Comparison of ENCODE assay signal across 31 cellular contexts in genomic region chr7:157623556-157623955, GRCh38.
"Had no signal": no experiment of that assay in that cellular context is flagged by ENCODE, and none has a peak within 500 bp of the region (broad histone marks: within the 10 kb centered on the region; RNA-seq: fewer than 3 reads in every experiment).

No MANE protein-coding gene starts in this region.

- H3K27me3 ChIP-seq: brain microvascular endothelial cell, dorsolateral prefrontal cortex, foreskin keratinocyte, gastrocnemius medialis had no signal

- H3K36me3 Mint-ChIP-seq: activated naive CD8-positive, alpha-beta T cell; T-cell had no signal

- H3K4me3 Mint-ChIP-seq: activated B cell treated with CpG ODN at 0.5 μM for 24 hours; activated CD4-positive, alpha-beta memory T cell treated with anti-CD3 and anti-CD28 coated beads, Interleukin-2, amount 10 ng/mL, durations not matched to agents 7 days and 5 days; activated CD4-positive, alpha-beta T cell treated with anti-CD3 and anti-CD28 coated beads for 36 hours; activated CD4-positive, alpha-beta T cell treated with anti-CD3 and anti-CD28 coated beads, Interleukin-2, amount 10 ng/mL, durations not matched to agents 24 days and 14 days; activated T-cell treated with anti-CD3 and anti-CD28 coated beads, Interleukin-2, amount 50 U/mL, for 24 hours; activated T-cell treated with anti-CD3 and anti-CD28 coated beads, Interleukin-2, amount 50 U/mL, for 72 hours; central memory CD8-positive, alpha-beta T cell; dendritic cell treated with granulocyte-macrophage colony-stimulating factor and Interleukin-4, amounts not matched to agents 40 ng/mL and 50 ng/mL, for 4 days; endodermal cell; T-helper 1 cell treated with Interleukin-12 subunit alpha and Interleukin-12 subunit beta and Interleukin-4 antibody, amounts not matched to agents 30 μg/mL and 1 μg/mL, for 36 hours; T-helper 2 cell treated with Interferon-gamma antibody and Interleukin-4, amounts not matched to agents 5 μg/mL and 100 μg/mL, for 36 hours had no signal

- H3K27me3 Mint-ChIP-seq: activated CD4-positive, alpha-beta T cell treated with anti-CD3 and anti-CD28 coated beads for 36 hours; activated naive CD8-positive, alpha-beta T cell had no signal

- H3K9me3 ChIP-seq: gastrocnemius medialis had no signal

- H3K27ac Mint-ChIP-seq: activated B cell treated with CpG ODN at 0.5 μM for 24 hours; activated CD4-positive, alpha-beta memory T cell treated with anti-CD3 and anti-CD28 coated beads, Interleukin-2, amount 10 ng/mL, durations not matched to agents 7 days and 5 days; activated CD4-positive, alpha-beta T cell treated with anti-CD3 and anti-CD28 coated beads, Interleukin-2, amount 10 ng/mL, durations not matched to agents 24 days and 14 days; activated naive CD8-positive, alpha-beta T cell; activated T-cell treated with anti-CD3 and anti-CD28 coated beads, Interleukin-2, amount 50 U/mL, for 24 hours; activated T-cell treated with anti-CD3 and anti-CD28 coated beads, Interleukin-2, amount 50 U/mL, for 72 hours; dendritic cell treated with granulocyte-macrophage colony-stimulating factor and Interleukin-4, amounts not matched to agents 40 ng/mL and 50 ng/mL, for 4 days; endodermal cell; T-helper 1 cell treated with Interleukin-12 subunit alpha and Interleukin-12 subunit beta and Interleukin-4 antibody, amounts not matched to agents 30 μg/mL and 1 μg/mL, for 36 hours; T-helper 2 cell treated with Interferon-gamma antibody and Interleukin-4, amounts not matched to agents 5 μg/mL and 100 μg/mL, for 36 hours had no signal

- H3K9me3 Mint-ChIP-seq: activated CD4-positive, alpha-beta memory T cell treated with anti-CD3 and anti-CD28 coated beads, Interleukin-2, amount 10 ng/mL, durations not matched to agents 7 days and 5 days; activated T-cell treated with anti-CD3 and anti-CD28 coated beads, Interleukin-2, amount 50 U/mL, for 24 hours; activated T-cell treated with anti-CD3 and anti-CD28 coated beads, Interleukin-2, amount 50 U/mL, for 72 hours; central memory CD8-positive, alpha-beta T cell; dendritic cell treated with granulocyte-macrophage colony-stimulating factor and Interleukin-4, amounts not matched to agents 40 ng/mL and 50 ng/mL, for 4 days; endodermal cell; T-cell; T-helper 1 cell treated with Interleukin-12 subunit alpha and Interleukin-12 subunit beta and Interleukin-4 antibody, amounts not matched to agents 30 μg/mL and 1 μg/mL, for 36 hours; T-helper 2 cell treated with Interferon-gamma antibody and Interleukin-4, amounts not matched to agents 5 μg/mL and 100 μg/mL, for 36 hours had no signal

- ATAC-seq: esophagus mucosa, foreskin keratinocyte, gastrocnemius medialis, heart right ventricle, T-cell had no signal

- DNase-seq: activated B cell treated with CpG ODN at 0.5 μM for 24 hours; activated CD4-positive, alpha-beta memory T cell treated with anti-CD3 and anti-CD28 coated beads, Interleukin-2, amount 10 ng/mL, durations not matched to agents 7 days and 5 days; activated CD4-positive, alpha-beta T cell treated with anti-CD3 and anti-CD28 coated beads for 36 hours; activated CD4-positive, alpha-beta T cell treated with anti-CD3 and anti-CD28 coated beads, Interleukin-2, amount 10 ng/mL, durations not matched to agents 24 days and 14 days; activated CD4-positive, alpha-beta T cell treated with anti-CD3 and anti-CD28 coated beads, Interleukin-2, amount 50 U/mL, for 4 hours; activated CD8-positive, alpha-beta memory T cell treated with anti-CD3 and anti-CD28 coated beads, Interleukin-2, amount 50 U/mL, for 48 hours; activated gamma-delta T cell; activated naive CD4-positive, alpha-beta T cell treated with Interleukin-2 at 50 U/mL for 16 hours; activated T-cell treated with anti-CD3 and anti-CD28 coated beads for 4 hours; activated T-cell treated with anti-CD3 and anti-CD28 coated beads, Interleukin-2, amount 50 U/mL, for 24 hours; activated T-cell treated with anti-CD3 and anti-CD28 coated beads, Interleukin-2, amount 50 U/mL, for 72 hours; amniotic stem cell; anterior cingulate cortex; brain microvascular endothelial cell; dorsolateral prefrontal cortex; effector memory CD4-positive, alpha-beta T cell; endodermal cell; foreskin keratinocyte; gastrocnemius medialis; heart right ventricle; SW 1271; T-cell; T1000; WERI-Rb-1 had no signal

- H3K27ac ChIP-seq: brain microvascular endothelial cell, coronary artery, dorsolateral prefrontal cortex, foreskin keratinocyte, gastrocnemius medialis, heart right ventricle, WERI-Rb-1 had no signal

- H3K4me1 Mint-ChIP-seq: activated B cell treated with CpG ODN at 0.5 μM for 24 hours, endodermal cell had no signal
